In genomic region chr1:36162680-36163079, GRCh38 we compare ENCODE assay signal across 9 cellular contexts. TPM values are rescaled to one million over a fixed set of nuclear protein-coding genes. Genes with fewer than 3 reads are reported as not detected.
DNase-seq lines count a peak whose midpoint lies in the region; ATAC-seq and TF ChIP-seq lines count a peak whose summit lies in the region.
"Had no signal": no experiment of that assay in that cellular context is flagged by ENCODE, and none has a peak within 500 bp of the region (broad histone marks: within the 10 kb centered on the region; RNA-seq: fewer than 3 reads in every experiment).

No MANE protein-coding gene starts in this region.

- peaks cover 80% of the 10 kb centered on the region for H3K4me1 Mint-ChIP-seq in activated T-cell treated with anti-CD3 and anti-CD28 coated beads, Interleukin-2, amount 50 U/mL, for 4 hours (ENCODE audit: low read depth)
- H3K4me1 Mint-ChIP-seq in central memory CD8-positive, alpha-beta T cell: peaks cover 81% of the 10 kb centered on the region

- no peak for ATAC-seq in activated T-cell treated with anti-CD3 and anti-CD28 coated beads, Interleukin-2, amount 50 U/mL, for 4 hours
- no peak for ATAC-seq in central memory CD8-positive, alpha-beta T cell (replicated peaks; ENCODE audit: extremely low read depth, poor library complexity, severe bottlenecking)
- ATAC-seq in GM21423 (IDR thresholded peaks at IDR 0.05; ENCODE audit: unreplicated experiment) (no peak), HG02840 (IDR thresholded peaks at IDR 0.05; ENCODE audit: low FRiP score, unreplicated experiment) (no peak)

- H3K4me1 ChIP-seq in mucosa of stomach (ENCODE audit: control insufficient read depth, insufficient read depth, low read length): peaks cover 48% of the 10 kb centered on the region
- H3K4me1 ChIP-seq in tibial nerve: peaks cover 0 to 72% (median 43%) of the 10 kb centered on the region in 4 donors

- peak overlapping the region; percentile 60 for H3K9ac ChIP-seq in mucosa of stomach (ENCODE audit: low read length)

- no peak for TF ChIP-seq EP300 in tibial nerve (IDR thresholded peaks at IDR 0.05)

- peak overlapping the region; percentile 95 for H3K27ac Mint-ChIP-seq in central memory CD8-positive, alpha-beta T cell (ENCODE audit: low read depth)

- no peaks in the 10 kb centered on the region for H3K9me3 ChIP-seq in mucosa of stomach (ENCODE audit: control insufficient read depth, low read length)
- H3K9me3 ChIP-seq in tibial nerve: no peaks in the 10 kb centered on the region

- H3K36me3 ChIP-seq in mucosa of stomach (ENCODE audit: control insufficient read depth, insufficient read depth, low read length): no peaks in the 10 kb centered on the region
- peaks cover 0 to 4% (median 0%) of the 10 kb centered on the region in 3 donors for H3K36me3 ChIP-seq in tibial nerve

- H3K36me3 Mint-ChIP-seq in activated T-cell treated with anti-CD3 and anti-CD28 coated beads, Interleukin-2, amount 50 U/mL, for 4 hours (ENCODE audit: insufficient read depth): peaks cover 28% of the 10 kb centered on the region
- peaks cover 28% of the 10 kb centered on the region for H3K36me3 Mint-ChIP-seq in central memory CD8-positive, alpha-beta T cell (ENCODE audit: insufficient read depth)

- TF ChIP-seq CTCF in tibial nerve (IDR thresholded peaks at IDR 0.05): no peak

- no peak for DNase-seq in activated T-cell treated with anti-CD3 and anti-CD28 coated beads, Interleukin-2, amount 50 U/mL, for 4 hours
- DNase-seq in activated T-cell treated with anti-CD3 and anti-CD28 coated beads, Interleukin-2, amount 50 U/mL, for 1 hour: no peak
- DNase-seq in central memory CD8-positive, alpha-beta T cell (ENCODE audit: low spot score in 2 of 2): no peak
- no peak for DNase-seq in tibial nerve (ENCODE audit: low spot score in 2 of 2)
- no peak for DNase-seq in amygdala (lab: John Stamatoyannopoulos, UW)
- DNase-seq: NCI-H2227 treated with DMSO at 0.1 percent for 48 hours had no signal

- H3K9me3 Mint-ChIP-seq in activated T-cell treated with anti-CD3 and anti-CD28 coated beads, Interleukin-2, amount 50 U/mL, for 4 hours: no peaks in the 10 kb centered on the region
- no peaks in the 10 kb centered on the region for H3K9me3 Mint-ChIP-seq in central memory CD8-positive, alpha-beta T cell

- H3K4me3 ChIP-seq in mucosa of stomach (ENCODE audit: low read length) (no peak overlapping the region), tibial nerve (no peak overlapping the region)

- no peak for TF ChIP-seq POLR2A in tibial nerve (IDR thresholded peaks at IDR 0.05)

- peak overlapping the region; percentile 83 to 99 (median 91) for H3K27ac ChIP-seq in tibial nerve

- WGBS in tibial nerve, 2 donors: 40 to 46% methylated on average over 1 of the region's 1 CpG

- H3K27me3 ChIP-seq in mucosa of stomach (ENCODE audit: control insufficient read depth, insufficient read depth, low read length) (no peaks in the 10 kb centered on the region), tibial nerve (no peaks in the 10 kb centered on the region)

- peak overlapping the region; percentile 83 for H3K4me3 Mint-ChIP-seq in activated T-cell treated with anti-CD3 and anti-CD28 coated beads, Interleukin-2, amount 50 U/mL, for 4 hours
- H3K4me3 Mint-ChIP-seq in central memory CD8-positive, alpha-beta T cell: peak overlapping the region; percentile 78

- H3K27me3 Mint-ChIP-seq in activated T-cell treated with anti-CD3 and anti-CD28 coated beads, Interleukin-2, amount 50 U/mL, for 4 hours (ENCODE audit: low read depth): no peaks in the 10 kb centered on the region
- no peaks in the 10 kb centered on the region for H3K27me3 Mint-ChIP-seq in central memory CD8-positive, alpha-beta T cell

RNA-seq across cellular contexts. Expression of gene MAP7D1, which starts 6.7 kb away (rescaled TPM):
- total RNA-seq in activated T-cell treated with anti-CD3 and anti-CD28 coated beads, Interleukin-2, amount 50 U/mL, for 4 hours: 100 to 1,000 TPM; 162 to 182 (median 164) TPM
- 100 to 1,000 TPM in 3 of 4 donors, 10 to 100 TPM in 1; 85.0 to 184 (median 121) TPM for total RNA-seq in tibial nerve

RNA-seq across cellular contexts. Expression of gene TRAPPC3, which starts 13.4 kb away (rescaled TPM):
- total RNA-seq in activated T-cell treated with anti-CD3 and anti-CD28 coated beads, Interleukin-2, amount 50 U/mL, for 4 hours: 10 to 100 TPM; 64.2 to 69.6 (median 65.9) TPM
- 10 to 100 TPM; 48.0 to 90.4 (median 69.1) TPM for total RNA-seq in tibial nerve

RNA-seq across cellular contexts. Expression of gene COL8A2, which starts 37.7 kb away (rescaled TPM):
- under 1 TPM; 0.08 to 0.43 (median 0.18) TPM for total RNA-seq in activated T-cell treated with anti-CD3 and anti-CD28 coated beads, Interleukin-2, amount 50 U/mL, for 4 hours
- total RNA-seq in tibial nerve: 10 to 100 TPM; 26.7 to 57.9 (median 50.2) TPM

Comparison
In these comparisons a context has a peak if more than half of its experiments do, and no peak if none do; other contexts are left out.
1. RNA of gene COL8A2, which starts 37.7 kb away (total RNA-seq): 26.7 to 57.9 TPM in tibial nerve; 0.08 to 0.43 TPM in activated T-cell treated with anti-CD3 and anti-CD28 coated beads, Interleukin-2, amount 50 U/mL, for 4 hours; every median in the first group is over 10 times any median in the second.